ENCODE assay signal across 1 cellular context in genomic region chr19:4791183-4792018, GRCh38.
TF ChIP-seq lines count a peak whose summit lies in the region.

FEM1A (plus strand) TSS chr19:4791734; CDS start chr19:4791855, 121 bp downstream.

TF ChIP-seq in GM23338, 12 proteins besides CTCF, POLR2A, EP300 and RAD21:
- TF ChIP-seq, protein P1, sequence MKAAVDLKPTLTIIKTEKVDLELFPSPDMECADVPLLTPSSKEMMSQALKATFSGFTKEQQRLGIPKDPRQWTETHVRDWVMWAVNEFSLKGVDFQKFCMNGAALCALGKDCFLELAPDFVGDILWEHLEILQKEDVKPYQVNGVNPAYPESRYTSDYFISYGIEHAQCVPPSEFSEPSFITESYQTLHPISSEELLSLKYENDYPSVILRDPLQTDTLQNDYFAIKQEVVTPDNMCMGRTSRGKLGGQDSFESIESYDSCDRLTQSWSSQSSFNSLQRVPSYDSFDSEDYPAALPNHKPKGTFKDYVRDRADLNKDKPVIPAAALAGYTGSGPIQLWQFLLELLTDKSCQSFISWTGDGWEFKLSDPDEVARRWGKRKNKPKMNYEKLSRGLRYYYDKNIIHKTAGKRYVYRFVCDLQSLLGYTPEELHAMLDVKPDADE (IDR thresholded peaks at IDR 0.05) = peak; percentile 100
- peak; percentile 99 for TF ChIP-seq CREB1 (CRISPR knock-in tag; IDR thresholded peaks at IDR 0.05; ENCODE audit: low read depth)
- TF ChIP-seq POLR2AphosphoS5 (IDR thresholded peaks at IDR 0.05; ENCODE audit: low read depth) = peak; percentile 60
- TF ChIP-seq ZNF114 (CRISPR knock-in tag; IDR thresholded peaks at IDR 0.05) = peak; percentile 97; the same call in 1 of the 2 replicates
- no peak for TF ChIP-seq NANOG (IDR thresholded peaks at IDR 0.05; ENCODE audit: borderline replicate concordance)
- no peak for TF ChIP-seq REST (IDR thresholded peaks at IDR 0.05; ENCODE audit: unreplicated experiment)
- no peak for TF ChIP-seq EZH2phosphoT487 (IDR thresholded peaks at IDR 0.05; ENCODE audit: unreplicated experiment)
- TF ChIP-seq ZNF331 (CRISPR knock-in tag; IDR thresholded peaks at IDR 0.05; ENCODE audit: low read depth) = no peak; the same call in 1 of the 2 replicates
